Comparison of ENCODE assay signal across 1 cellular context in genomic region chr11:67117176-67117575, GRCh38.
A peak's percentile ranks its signal among the peaks of the same experiment; 100 is the strongest.
TF ChIP-seq lines count a peak whose summit lies in the region.

No MANE protein-coding gene starts in this region.

TF ChIP-seq in K562, 482 proteins besides CTCF, POLR2A, EP300 and RAD21 (continued from another document):
- TF ChIP-seq ZBTB33 (CRISPR knock-in tag; IDR thresholded peaks at IDR 0.05) = 0 out of 2 replicates have a peak, but pooled peaks have one; percentile 7
TF ChIP-seq in K562: peak in this region for 1.
